In genomic region chr2:208280933-208281332, GRCh38 we compare ENCODE assay signal across 9 cellular contexts. TPM values are rescaled to one million over a fixed set of nuclear protein-coding genes. Genes with fewer than 3 reads are reported as not detected.
DNase-seq lines count a peak whose midpoint lies in the region; ATAC-seq lines count a peak whose summit lies in the region.
"Had no signal": no experiment of that assay in that cellular context is flagged by ENCODE, and none has a peak within 500 bp of the region (broad histone marks: within the 10 kb centered on the region; RNA-seq: fewer than 3 reads in every experiment).

No MANE protein-coding gene starts in this region.

- POLR2A ChIA-PET in activated CD4-positive, alpha-beta memory T cell treated with anti-CD3 and anti-CD28 coated beads for 36 hours (lab: Charles Lee), result interaction anchor here (1.1 kb wide), 1 partner anchor 40 kb away, joined by 3 read pairs; no protein-coding TSS in a partner anchor
- POLR2A ChIA-PET in activated CD4-positive, alpha-beta memory T cell treated with anti-CD3 and anti-CD28 coated beads, Interleukin-2, amount 10 ng/mL, durations not matched to agents 7 days and 5 days (lab: Charles Lee), result interaction anchor here (0.7 kb wide), 1 partner anchor 103 kb away, joined by 3 read pairs; no protein-coding TSS in a partner anchor

- peak overlapping the region; percentile 11 for H3K27ac Mint-ChIP-seq in activated CD4-positive, alpha-beta memory T cell treated with anti-CD3 and anti-CD28 coated beads for 36 hours
- H3K27ac Mint-ChIP-seq in activated CD4-positive, alpha-beta memory T cell treated with anti-CD3 and anti-CD28 coated beads, Interleukin-2, amount 10 ng/mL, durations not matched to agents 7 days and 5 days, result no peak overlapping the region
- peak overlapping the region; percentile 69 for H3K27ac Mint-ChIP-seq in activated T-helper 17 cell treated with anti-CD3 and anti-CD28 coated beads, Interleukin-2, amount 50 U/mL, for 72 hours
- H3K27ac Mint-ChIP-seq in T-helper 2 cell treated with Interferon-gamma antibody and Interleukin-4, amounts not matched to agents 5 μg/mL and 100 μg/mL, for 36 hours, result no peak overlapping the region

- peaks cover 2% of the 10 kb centered on the region for H3K9me3 Mint-ChIP-seq in activated CD4-positive, alpha-beta memory T cell treated with anti-CD3 and anti-CD28 coated beads for 36 hours
- H3K9me3 Mint-ChIP-seq in activated CD4-positive, alpha-beta memory T cell treated with anti-CD3 and anti-CD28 coated beads, Interleukin-2, amount 10 ng/mL, durations not matched to agents 7 days and 5 days, result no peaks in the 10 kb centered on the region
- H3K9me3 Mint-ChIP-seq in activated T-helper 17 cell treated with anti-CD3 and anti-CD28 coated beads, Interleukin-2, amount 50 U/mL, for 72 hours, result no peaks in the 10 kb centered on the region
- peaks cover 3% of the 10 kb centered on the region for H3K9me3 Mint-ChIP-seq in T-helper 2 cell treated with Interferon-gamma antibody and Interleukin-4, amounts not matched to agents 5 μg/mL and 100 μg/mL, for 36 hours

- ATAC-seq in HG02678 (IDR thresholded peaks at IDR 0.05; ENCODE audit: unreplicated experiment), result peak; percentile 45
- peak; percentile 88 for ATAC-seq in activated T-helper 17 cell treated with anti-CD3 and anti-CD28 coated beads, Interleukin-2, amount 50 U/mL, for 72 hours (replicated peaks)
- ATAC-seq: left cardiac atrium had no signal

- H3K36me3 Mint-ChIP-seq in activated CD4-positive, alpha-beta memory T cell treated with anti-CD3 and anti-CD28 coated beads for 36 hours, result peaks cover 58% of the 10 kb centered on the region
- H3K36me3 Mint-ChIP-seq in activated CD4-positive, alpha-beta memory T cell treated with anti-CD3 and anti-CD28 coated beads, Interleukin-2, amount 10 ng/mL, durations not matched to agents 7 days and 5 days (ENCODE audit: low read depth), result peaks cover 83% of the 10 kb centered on the region
- H3K36me3 Mint-ChIP-seq in activated T-helper 17 cell treated with anti-CD3 and anti-CD28 coated beads, Interleukin-2, amount 50 U/mL, for 72 hours (ENCODE audit: low read depth), result peaks cover 89% of the 10 kb centered on the region
- H3K36me3 Mint-ChIP-seq in T-helper 2 cell treated with Interferon-gamma antibody and Interleukin-4, amounts not matched to agents 5 μg/mL and 100 μg/mL, for 36 hours (ENCODE audit: low read depth), result peaks cover 78% of the 10 kb centered on the region

- intact Hi-C loops in activated CD4-positive, alpha-beta memory T cell treated with anti-CD3 and anti-CD28 coated beads for 36 hours (cut with micrococcal nuclease), result loop anchor here (1.0 kb wide), 1 partner anchor 15 kb away; the partner anchor contains the start of gene PIKFYVE

- no peaks in the 10 kb centered on the region for H3K27me3 Mint-ChIP-seq in activated CD4-positive, alpha-beta memory T cell treated with anti-CD3 and anti-CD28 coated beads for 36 hours
- H3K27me3 Mint-ChIP-seq in activated CD4-positive, alpha-beta memory T cell treated with anti-CD3 and anti-CD28 coated beads, Interleukin-2, amount 10 ng/mL, durations not matched to agents 7 days and 5 days, result no peaks in the 10 kb centered on the region
- no peaks in the 10 kb centered on the region for H3K27me3 Mint-ChIP-seq in activated T-helper 17 cell treated with anti-CD3 and anti-CD28 coated beads, Interleukin-2, amount 50 U/mL, for 72 hours
- no peaks in the 10 kb centered on the region for H3K27me3 Mint-ChIP-seq in T-helper 2 cell treated with Interferon-gamma antibody and Interleukin-4, amounts not matched to agents 5 μg/mL and 100 μg/mL, for 36 hours (ENCODE audit: low read depth)

- DNase-seq in activated CD4-positive, alpha-beta memory T cell treated with anti-CD3 and anti-CD28 coated beads for 36 hours, result no peak
- DNase-seq in activated CD4-positive, alpha-beta memory T cell treated with anti-CD3 and anti-CD28 coated beads, Interleukin-2, amount 10 ng/mL, durations not matched to agents 7 days and 5 days, result no peak
- DNase-seq in skeletal muscle cell (ENCODE audit: low read depth), result peak; percentile 44
- no peak for DNase-seq in T-helper 2 cell treated with Interferon-gamma antibody and Interleukin-4, amounts not matched to agents 5 μg/mL and 100 μg/mL, for 36 hours (ENCODE audit: low spot score)
- DNase-seq in NOMO-1 treated with DMSO at 0.1 percent for 48 hours (lab: John Stamatoyannopoulos, UW; ENCODE audit: unreplicated experiment), result no peak
- DNase-seq in UCSD-AML1 (lab: John Stamatoyannopoulos, UW; ENCODE audit: unreplicated experiment), result no peak
- DNase-seq: left cardiac atrium had no signal

- H3K4me1 Mint-ChIP-seq in activated CD4-positive, alpha-beta memory T cell treated with anti-CD3 and anti-CD28 coated beads for 36 hours (ENCODE audit: low read depth), result peaks cover 28% of the 10 kb centered on the region
- peaks cover 19% of the 10 kb centered on the region for H3K4me1 Mint-ChIP-seq in activated CD4-positive, alpha-beta memory T cell treated with anti-CD3 and anti-CD28 coated beads, Interleukin-2, amount 10 ng/mL, durations not matched to agents 7 days and 5 days
- H3K4me1 Mint-ChIP-seq in activated T-helper 17 cell treated with anti-CD3 and anti-CD28 coated beads, Interleukin-2, amount 50 U/mL, for 72 hours, result peaks cover 26% of the 10 kb centered on the region
- H3K4me1 Mint-ChIP-seq in T-helper 2 cell treated with Interferon-gamma antibody and Interleukin-4, amounts not matched to agents 5 μg/mL and 100 μg/mL, for 36 hours (ENCODE audit: low read depth), result peaks cover 19% of the 10 kb centered on the region

- H3K4me3 ChIP-seq in skeletal muscle cell (ENCODE audit: low read depth, low read length), result no peak overlapping the region

- CTCF ChIA-PET in activated CD4-positive, alpha-beta memory T cell treated with anti-CD3 and anti-CD28 coated beads for 36 hours (lab: Charles Lee), result no interaction called here
- CTCF ChIA-PET in activated CD4-positive, alpha-beta memory T cell treated with anti-CD3 and anti-CD28 coated beads, Interleukin-2, amount 10 ng/mL, durations not matched to agents 7 days and 5 days (lab: Charles Lee), result no interaction called here

- H3K4me3 Mint-ChIP-seq in activated CD4-positive, alpha-beta memory T cell treated with anti-CD3 and anti-CD28 coated beads for 36 hours, result no peak overlapping the region
- no peak overlapping the region for H3K4me3 Mint-ChIP-seq in activated CD4-positive, alpha-beta memory T cell treated with anti-CD3 and anti-CD28 coated beads, Interleukin-2, amount 10 ng/mL, durations not matched to agents 7 days and 5 days
- H3K4me3 Mint-ChIP-seq in activated T-helper 17 cell treated with anti-CD3 and anti-CD28 coated beads, Interleukin-2, amount 50 U/mL, for 72 hours, result peak overlapping the region; percentile 30
- no peak overlapping the region for H3K4me3 Mint-ChIP-seq in T-helper 2 cell treated with Interferon-gamma antibody and Interleukin-4, amounts not matched to agents 5 μg/mL and 100 μg/mL, for 36 hours

RNA-seq across cellular contexts. Expression of gene PIKFYVE, which starts 14.9 kb away (rescaled TPM):
- 10 to 100 TPM; 22.4 to 23.7 TPM for total RNA-seq in activated CD4-positive, alpha-beta memory T cell treated with anti-CD3 and anti-CD28 coated beads for 36 hours
- total RNA-seq in activated CD4-positive, alpha-beta memory T cell treated with anti-CD3 and anti-CD28 coated beads, Interleukin-2, amount 10 ng/mL, durations not matched to agents 7 days and 5 days, result 10 to 100 TPM; 36.6 to 37.2 TPM
- total RNA-seq in activated T-helper 17 cell treated with anti-CD3 and anti-CD28 coated beads, Interleukin-2, amount 50 U/mL, for 72 hours, result 10 to 100 TPM; 20.3 to 23.7 TPM

RNA-seq across cellular contexts. Expression of gene IDH1, which starts 26.1 kb away (rescaled TPM):
- total RNA-seq in activated CD4-positive, alpha-beta memory T cell treated with anti-CD3 and anti-CD28 coated beads for 36 hours, result 10 to 100 TPM; 30.9 to 32.9 TPM
- total RNA-seq in activated CD4-positive, alpha-beta memory T cell treated with anti-CD3 and anti-CD28 coated beads, Interleukin-2, amount 10 ng/mL, durations not matched to agents 7 days and 5 days, result 10 to 100 TPM; 41.3 to 44.2 TPM
- 10 to 100 TPM; 17.0 to 34.3 TPM for total RNA-seq in activated T-helper 17 cell treated with anti-CD3 and anti-CD28 coated beads, Interleukin-2, amount 50 U/mL, for 72 hours

Comparison
In these comparisons a context has a peak if more than half of its experiments do, and no peak if none do; other contexts are left out.
1. H3K27ac Mint-ChIP-seq: peak in activated CD4-positive, alpha-beta memory T cell treated with anti-CD3 and anti-CD28 coated beads for 36 hours (single experiment) and activated T-helper 17 cell treated with anti-CD3 and anti-CD28 coated beads, Interleukin-2, amount 50 U/mL, for 72 hours (single experiment); none in activated CD4-positive, alpha-beta memory T cell treated with anti-CD3 and anti-CD28 coated beads, Interleukin-2, amount 10 ng/mL, durations not matched to agents 7 days and 5 days (single experiment) and T-helper 2 cell treated with Interferon-gamma antibody and Interleukin-4, amounts not matched to agents 5 μg/mL and 100 μg/mL, for 36 hours (single experiment).